In genomic region chr4:38154681-38155588, GRCh38 we compare ENCODE assay signal across 7 cellular contexts.
DNase-seq lines count a peak whose midpoint lies in the region; ATAC-seq and TF ChIP-seq lines count a peak whose summit lies in the region.

No MANE protein-coding gene starts in this region.

- POLR2A ChIA-PET in HEK293 (lab: Yijun Ruan, JAX) (interaction anchor here (0.6 to 0.7 kb wide), 2 partner anchors 10 to 86 kb away, joined by 3 read pairs; no protein-coding TSS in a partner anchor), RWPE1 (lab: Yijun Ruan, JAX; ENCODE audit: low non-redundant PET) (interaction anchor here (0.6 kb wide), 1 partner anchor 636 kb away, joined by 4 read pairs; no protein-coding TSS in a partner anchor)

- peak; percentile 35 for DNase-seq in RWPE1 (ENCODE audit: low spot score)
- peak; percentile 79 for DNase-seq in fibroblast of villous mesenchyme (ENCODE audit: low read depth)
- no peak for DNase-seq in sigmoid colon
- no peak for DNase-seq in effector CD8-positive, alpha-beta T cell (lab: John Stamatoyannopoulos, UW)

- H3K36me3 ChIP-seq in HEK293 (ENCODE audit: control insufficient read depth in 2 of 2, insufficient read depth in 1 of 2, low read length in 2 of 2) (no peaks in the 10 kb centered on the region), sigmoid colon (no peaks in the 10 kb centered on the region)

- H3K4me1 ChIP-seq in HEK293 (ENCODE audit: control insufficient read depth, insufficient read depth, low read length) (peaks cover 7% of the 10 kb centered on the region), sigmoid colon (peaks cover 0 to 35% (median 9%) of the 10 kb centered on the region in 4 donors)

- H3K9me3 ChIP-seq in HEK293 (ENCODE audit: control insufficient read depth, insufficient read depth, low read depth, low read length) (no peaks in the 10 kb centered on the region), sigmoid colon (no peaks in the 10 kb centered on the region)

- H3K27ac ChIP-seq in HEK293 (ENCODE audit: extremely low read depth, low read depth, low read length) = no peak overlapping the region; the same call in 1 of the 2 replicates
- H3K27ac ChIP-seq in RWPE1 = peak overlapping the region; percentile 100
- peak overlapping the region; percentile 26 to 64 (median 42) for H3K27ac ChIP-seq in sigmoid colon

- CTCF ChIA-PET in HEK293 (lab: Yijun Ruan, JAX) (interaction anchor here (0.6 to 0.9 kb wide), 3 partner anchors 24 to 167 kb away, joined by 3 to 5 read pairs (median 3); no protein-coding TSS in a partner anchor), RWPE1 (lab: Yijun Ruan, JAX) (interaction anchor here (1.1 to 1.5 kb wide), 2 partner anchors 86 to 576 kb away, joined by 5 to 12 read pairs; no protein-coding TSS in a partner anchor)

- no peak for TF ChIP-seq EP300 in sigmoid colon (IDR thresholded peaks at IDR 0.05)

- TF ChIP-seq POLR2A in sigmoid colon (IDR thresholded peaks at IDR 0.05) = no peak

- no peaks in the 10 kb centered on the region for H3K27me3 ChIP-seq in sigmoid colon

- no peak for TF ChIP-seq CTCF in HEK293 (tag by site-specific recombination; IDR thresholded peaks at IDR 0.05)
- TF ChIP-seq CTCF in RWPE1 (conservative IDR thresholded peaks at IDR 0.05; ENCODE audit: low read depth) = no peak
- TF ChIP-seq CTCF in fibroblast of villous mesenchyme (IDR thresholded peaks at IDR 0.05; ENCODE audit: insufficient read depth, low read depth, low read length) = no peak
- TF ChIP-seq CTCF in sigmoid colon (IDR thresholded peaks at IDR 0.05) = no peak

- intact Hi-C loops in sigmoid colon (cut with DNase I) = no loop called here

- H3K4me3 ChIP-seq in HEK293 (ENCODE audit: low read depth, low read length) (no peak overlapping the region), fibroblast of villous mesenchyme (ENCODE audit: low read depth, low read length) (no peak overlapping the region), sigmoid colon (no peak overlapping the region)

- 13 to 46% methylated on average over 17 of the region's 17 CpGs for WGBS in sigmoid colon, 2 donors

- ATAC-seq in HG02763 (IDR thresholded peaks at IDR 0.05; ENCODE audit: unreplicated experiment) (no peak), GM19455 (IDR thresholded peaks at IDR 0.05; ENCODE audit: unreplicated experiment) (no peak)

TF ChIP-seq in HEK293, 187 proteins besides CTCF, POLR2A, EP300 and RAD21:
- 0 out of 2 replicates have a peak, but pooled peaks have one; percentile 49 for TF ChIP-seq KLF17 (tag by site-specific recombination; IDR thresholded peaks at IDR 0.05)
- peak; percentile 96 for TF ChIP-seq KLF1 (tag by site-specific recombination; IDR thresholded peaks at IDR 0.05)
- no peak for TF ChIP-seq ATF2 (tag by site-specific recombination; IDR thresholded peaks at IDR 0.05; ENCODE audit: low read depth)

Comparison
In these comparisons a context has a peak if more than half of its experiments do, and no peak if none do; other contexts are left out.
1. DNase-seq: peak in RWPE1 (single experiment) and fibroblast of villous mesenchyme (single experiment); none in sigmoid colon (single experiment) and effector CD8-positive, alpha-beta T cell (single experiment).